Comparison of ENCODE assay signal across 1 cellular context in the genomic region with DNA sequence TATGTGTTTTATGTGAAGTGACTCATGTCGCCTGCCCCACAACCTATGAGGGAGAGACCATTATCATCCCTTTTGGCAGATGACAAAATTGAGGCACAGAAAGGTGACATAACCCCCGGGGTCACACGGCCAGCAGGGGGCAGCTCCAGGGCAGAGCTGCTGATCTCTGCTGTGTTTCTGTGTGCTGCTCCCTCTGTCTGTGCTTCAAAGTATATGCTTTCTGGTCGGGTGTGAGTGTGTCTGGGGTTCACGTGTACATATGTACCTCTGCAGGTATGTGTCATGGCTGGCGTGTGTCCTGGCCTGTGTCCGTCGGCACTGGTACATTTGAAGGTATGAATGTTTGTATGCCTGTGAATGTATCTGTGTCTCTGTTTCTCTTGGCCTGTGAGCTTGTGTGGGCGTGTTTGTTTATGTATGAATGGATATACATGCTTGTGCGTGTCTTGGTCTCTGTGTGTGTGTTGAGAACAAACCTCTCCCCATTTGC.
A peak's percentile ranks its signal among the peaks of the same experiment; 100 is the strongest.
TF ChIP-seq lines count a peak whose summit lies in the region.

No MANE protein-coding gene starts in this region.

TF ChIP-seq in HEK293, 187 proteins besides CTCF, POLR2A, EP300 and RAD21 (continued from another document and continues in another):
- TF ChIP-seq GFI1B (tag by site-specific recombination; IDR thresholded peaks at IDR 0.05) (no peak), ZNF785 (tag by site-specific recombination; IDR thresholded peaks at IDR 0.05) (no peak), ZNF521 (tag by site-specific recombination; IDR thresholded peaks at IDR 0.05) (no peak), ZNF423 (tag by site-specific recombination; IDR thresholded peaks at IDR 0.05) (no peak), YY1 (tag by site-specific recombination; IDR thresholded peaks at IDR 0.05) (no peak), GLIS1 (tag by site-specific recombination; IDR thresholded peaks at IDR 0.05) (no peak; the same call in 1 of the 2 replicates), ZNF561 (tag by site-specific recombination; IDR thresholded peaks at IDR 0.05; ENCODE audit: borderline replicate concordance) (no peak), ZIC2 (tag by site-specific recombination; IDR thresholded peaks at IDR 0.05) (peak; percentile 42), TCF7L2 (IDR thresholded peaks at IDR 0.05; ENCODE audit: borderline replicate concordance, low read depth, low read length) (no peak), ZNF302 (tag by site-specific recombination; IDR thresholded peaks at IDR 0.05; ENCODE audit: low read depth) (no peak), YY2 (tag by site-specific recombination; IDR thresholded peaks at IDR 0.05) (no peak), ZNF214 (tag by site-specific recombination; IDR thresholded peaks at IDR 0.05; ENCODE audit: borderline replicate concordance) (no peak), ZNF654 (tag by site-specific recombination; IDR thresholded peaks at IDR 0.05; ENCODE audit: low read depth) (no peak; the same call in 1 of the 2 replicates), KLF16 (tag by site-specific recombination; IDR thresholded peaks at IDR 0.05) (no peak), ZNF48 (tag by site-specific recombination; IDR thresholded peaks at IDR 0.05) (no peak), ZNF394 (tag by site-specific recombination; IDR thresholded peaks at IDR 0.05; ENCODE audit: borderline replicate concordance) (no peak), ZFP69B (tag by site-specific recombination; IDR thresholded peaks at IDR 0.05) (no peak), KLF9 (tag by site-specific recombination; IDR thresholded peaks at IDR 0.05; ENCODE audit: low read depth) (no peak), EGR2 (tag by site-specific recombination; IDR thresholded peaks at IDR 0.05; ENCODE audit: low read depth) (peak; percentile 78), ZNF202 (tag by site-specific recombination; IDR thresholded peaks at IDR 0.05; ENCODE audit: borderline replicate concordance) (no peak), ZNF19 (tag by site-specific recombination; IDR thresholded peaks at IDR 0.05; ENCODE audit: low read depth) (no peak), ZNF664 (tag by site-specific recombination; IDR thresholded peaks at IDR 0.05) (no peak), ZNF677 (tag by site-specific recombination; IDR thresholded peaks at IDR 0.05) (no peak), ZBTB17 (tag by site-specific recombination; IDR thresholded peaks at IDR 0.05) (peak; percentile 84), ZNF140 (tag by site-specific recombination; IDR thresholded peaks at IDR 0.05) (no peak), ZEB2 (tag by site-specific recombination; IDR thresholded peaks at IDR 0.05) (peak; percentile 68), ZNF660 (tag by site-specific recombination; IDR thresholded peaks at IDR 0.05) (peak; percentile 67; the same call in 1 of the 2 replicates), ZNF792 (tag by site-specific recombination; IDR thresholded peaks at IDR 0.05) (no peak), ZNF837 (tag by site-specific recombination; IDR thresholded peaks at IDR 0.05) (no peak), ZNF10 (tag by site-specific recombination; IDR thresholded peaks at IDR 0.05) (0 out of 2 replicates have a peak, but pooled peaks have one; percentile 29), ZNF621 (tag by site-specific recombination; IDR thresholded peaks at IDR 0.05) (no peak), ZNF24 (tag by site-specific recombination; IDR thresholded peaks at IDR 0.05) (peak; percentile 34; the same call in 1 of the 2 replicates), SP3 (tag by site-specific recombination; IDR thresholded peaks at IDR 0.05) (no peak), ZNF112 (tag by site-specific recombination; IDR thresholded peaks at IDR 0.05) (no peak), ZNF311 (tag by site-specific recombination; IDR thresholded peaks at IDR 0.05; ENCODE audit: borderline replicate concordance) (no peak), ZNF391 (tag by site-specific recombination; IDR thresholded peaks at IDR 0.05; ENCODE audit: borderline replicate concordance, low read depth) (no peak), ZNF175 (tag by site-specific recombination; IDR thresholded peaks at IDR 0.05) (no peak), KLF1 (tag by site-specific recombination; IDR thresholded peaks at IDR 0.05) (peak; percentile 47; the same call in 1 of the 2 replicates), PRDM1 (tag by site-specific recombination; IDR thresholded peaks at IDR 0.05) (no peak), SALL2 (tag by site-specific recombination; IDR thresholded peaks at IDR 0.05; ENCODE audit: borderline replicate concordance) (no peak), ZNF416 (tag by site-specific recombination; IDR thresholded peaks at IDR 0.05) (no peak), ZNF623 (tag by site-specific recombination; IDR thresholded peaks at IDR 0.05) (0 out of 2 replicates have a peak, but pooled peaks have one; percentile 6), ZFP3 (tag by site-specific recombination; IDR thresholded peaks at IDR 0.05; ENCODE audit: low read depth) (no peak), ZNF37A (tag by site-specific recombination; IDR thresholded peaks at IDR 0.05) (no peak), SP7 (tag by site-specific recombination; IDR thresholded peaks at IDR 0.05) (peak; percentile 66; the same call in 1 of the 2 replicates), ZBTB48 (tag by site-specific recombination; IDR thresholded peaks at IDR 0.05) (0 out of 2 replicates have a peak, but pooled peaks have one; percentile 16)
- TF ChIP-seq, protein P1, sequence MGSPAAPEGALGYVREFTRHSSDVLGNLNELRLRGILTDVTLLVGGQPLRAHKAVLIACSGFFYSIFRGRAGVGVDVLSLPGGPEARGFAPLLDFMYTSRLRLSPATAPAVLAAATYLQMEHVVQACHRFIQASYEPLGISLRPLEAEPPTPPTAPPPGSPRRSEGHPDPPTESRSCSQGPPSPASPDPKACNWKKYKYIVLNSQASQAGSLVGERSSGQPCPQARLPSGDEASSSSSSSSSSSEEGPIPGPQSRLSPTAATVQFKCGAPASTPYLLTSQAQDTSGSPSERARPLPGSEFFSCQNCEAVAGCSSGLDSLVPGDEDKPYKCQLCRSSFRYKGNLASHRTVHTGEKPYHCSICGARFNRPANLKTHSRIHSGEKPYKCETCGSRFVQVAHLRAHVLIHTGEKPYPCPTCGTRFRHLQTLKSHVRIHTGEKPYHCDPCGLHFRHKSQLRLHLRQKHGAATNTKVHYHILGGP (tag by site-specific recombination; IDR thresholded peaks at IDR 0.05) = no peak
- TF ChIP-seq, protein P2, sequence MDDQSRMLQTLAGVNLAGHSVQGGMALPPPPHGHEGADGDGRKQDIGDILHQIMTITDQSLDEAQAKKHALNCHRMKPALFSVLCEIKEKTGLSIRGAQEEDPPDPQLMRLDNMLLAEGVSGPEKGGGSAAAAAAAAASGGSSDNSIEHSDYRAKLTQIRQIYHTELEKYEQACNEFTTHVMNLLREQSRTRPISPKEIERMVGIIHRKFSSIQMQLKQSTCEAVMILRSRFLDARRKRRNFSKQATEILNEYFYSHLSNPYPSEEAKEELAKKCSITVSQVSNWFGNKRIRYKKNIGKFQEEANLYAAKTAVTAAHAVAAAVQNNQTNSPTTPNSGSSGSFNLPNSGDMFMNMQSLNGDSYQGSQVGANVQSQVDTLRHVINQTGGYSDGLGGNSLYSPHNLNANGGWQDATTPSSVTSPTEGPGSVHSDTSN (CRISPR knock-in tag; IDR thresholded peaks at IDR 0.05) = no peak
- TF ChIP-seq, protein P3, sequence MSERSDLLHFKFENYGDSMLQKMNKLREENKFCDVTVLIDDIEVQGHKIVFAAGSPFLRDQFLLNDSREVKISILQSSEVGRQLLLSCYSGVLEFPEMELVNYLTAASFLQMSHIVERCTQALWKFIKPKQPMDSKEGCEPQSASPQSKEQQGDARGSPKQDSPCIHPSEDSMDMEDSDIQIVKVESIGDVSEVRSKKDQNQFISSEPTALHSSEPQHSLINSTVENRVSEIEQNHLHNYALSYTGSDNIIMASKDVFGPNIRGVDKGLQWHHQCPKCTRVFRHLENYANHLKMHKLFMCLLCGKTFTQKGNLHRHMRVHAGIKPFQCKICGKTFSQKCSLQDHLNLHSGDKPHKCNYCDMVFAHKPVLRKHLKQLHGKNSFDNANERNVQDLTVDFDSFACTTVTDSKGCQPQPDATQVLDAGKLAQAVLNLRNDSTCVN (tag by site-specific recombination; optimal IDR thresholded peaks at IDR 0.05) = no peak
- TF ChIP-seq, protein P4, sequence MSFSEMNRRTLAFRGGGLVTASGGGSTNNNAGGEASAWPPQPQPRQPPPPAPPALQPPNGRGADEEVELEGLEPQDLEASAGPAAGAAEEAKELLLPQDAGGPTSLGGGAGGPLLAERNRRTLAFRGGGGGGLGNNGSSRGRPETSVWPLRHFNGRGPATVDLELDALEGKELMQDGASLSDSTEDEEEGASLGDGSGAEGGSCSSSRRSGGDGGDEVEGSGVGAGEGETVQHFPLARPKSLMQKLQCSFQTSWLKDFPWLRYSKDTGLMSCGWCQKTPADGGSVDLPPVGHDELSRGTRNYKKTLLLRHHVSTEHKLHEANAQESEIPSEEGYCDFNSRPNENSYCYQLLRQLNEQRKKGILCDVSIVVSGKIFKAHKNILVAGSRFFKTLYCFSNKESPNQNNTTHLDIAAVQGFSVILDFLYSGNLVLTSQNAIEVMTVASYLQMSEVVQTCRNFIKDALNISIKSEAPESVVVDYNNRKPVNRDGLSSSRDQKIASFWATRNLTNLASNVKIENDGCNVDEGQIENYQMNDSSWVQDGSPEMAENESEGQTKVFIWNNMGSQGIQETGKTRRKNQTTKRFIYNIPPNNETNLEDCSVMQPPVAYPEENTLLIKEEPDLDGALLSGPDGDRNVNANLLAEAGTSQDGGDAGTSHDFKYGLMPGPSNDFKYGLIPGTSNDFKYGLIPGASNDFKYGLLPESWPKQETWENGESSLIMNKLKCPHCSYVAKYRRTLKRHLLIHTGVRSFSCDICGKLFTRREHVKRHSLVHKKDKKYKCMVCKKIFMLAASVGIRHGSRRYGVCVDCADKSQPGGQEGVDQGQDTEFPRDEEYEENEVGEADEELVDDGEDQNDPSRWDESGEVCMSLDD (tag by site-specific recombination; IDR thresholded peaks at IDR 0.05) = 0 out of 2 replicates have a peak, but pooled peaks have one; percentile 43
- TF ChIP-seq, protein P5, sequence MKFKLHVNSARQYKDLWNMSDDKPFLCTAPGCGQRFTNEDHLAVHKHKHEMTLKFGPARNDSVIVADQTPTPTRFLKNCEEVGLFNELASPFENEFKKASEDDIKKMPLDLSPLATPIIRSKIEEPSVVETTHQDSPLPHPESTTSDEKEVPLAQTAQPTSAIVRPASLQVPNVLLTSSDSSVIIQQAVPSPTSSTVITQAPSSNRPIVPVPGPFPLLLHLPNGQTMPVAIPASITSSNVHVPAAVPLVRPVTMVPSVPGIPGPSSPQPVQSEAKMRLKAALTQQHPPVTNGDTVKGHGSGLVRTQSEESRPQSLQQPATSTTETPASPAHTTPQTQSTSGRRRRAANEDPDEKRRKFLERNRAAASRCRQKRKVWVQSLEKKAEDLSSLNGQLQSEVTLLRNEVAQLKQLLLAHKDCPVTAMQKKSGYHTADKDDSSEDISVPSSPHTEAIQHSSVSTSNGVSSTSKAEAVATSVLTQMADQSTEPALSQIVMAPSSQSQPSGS (tag by site-specific recombination; IDR thresholded peaks at IDR 0.05; ENCODE audit: low read depth) = no peak
- TF ChIP-seq, protein P6, sequence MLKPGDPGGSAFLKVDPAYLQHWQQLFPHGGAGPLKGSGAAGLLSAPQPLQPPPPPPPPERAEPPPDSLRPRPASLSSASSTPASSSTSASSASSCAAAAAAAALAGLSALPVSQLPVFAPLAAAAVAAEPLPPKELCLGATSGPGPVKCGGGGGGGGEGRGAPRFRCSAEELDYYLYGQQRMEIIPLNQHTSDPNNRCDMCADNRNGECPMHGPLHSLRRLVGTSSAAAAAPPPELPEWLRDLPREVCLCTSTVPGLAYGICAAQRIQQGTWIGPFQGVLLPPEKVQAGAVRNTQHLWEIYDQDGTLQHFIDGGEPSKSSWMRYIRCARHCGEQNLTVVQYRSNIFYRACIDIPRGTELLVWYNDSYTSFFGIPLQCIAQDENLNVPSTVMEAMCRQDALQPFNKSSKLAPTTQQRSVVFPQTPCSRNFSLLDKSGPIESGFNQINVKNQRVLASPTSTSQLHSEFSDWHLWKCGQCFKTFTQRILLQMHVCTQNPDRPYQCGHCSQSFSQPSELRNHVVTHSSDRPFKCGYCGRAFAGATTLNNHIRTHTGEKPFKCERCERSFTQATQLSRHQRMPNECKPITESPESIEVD (tag by site-specific recombination; IDR thresholded peaks at IDR 0.05) = no peak
- TF ChIP-seq, protein P7, sequence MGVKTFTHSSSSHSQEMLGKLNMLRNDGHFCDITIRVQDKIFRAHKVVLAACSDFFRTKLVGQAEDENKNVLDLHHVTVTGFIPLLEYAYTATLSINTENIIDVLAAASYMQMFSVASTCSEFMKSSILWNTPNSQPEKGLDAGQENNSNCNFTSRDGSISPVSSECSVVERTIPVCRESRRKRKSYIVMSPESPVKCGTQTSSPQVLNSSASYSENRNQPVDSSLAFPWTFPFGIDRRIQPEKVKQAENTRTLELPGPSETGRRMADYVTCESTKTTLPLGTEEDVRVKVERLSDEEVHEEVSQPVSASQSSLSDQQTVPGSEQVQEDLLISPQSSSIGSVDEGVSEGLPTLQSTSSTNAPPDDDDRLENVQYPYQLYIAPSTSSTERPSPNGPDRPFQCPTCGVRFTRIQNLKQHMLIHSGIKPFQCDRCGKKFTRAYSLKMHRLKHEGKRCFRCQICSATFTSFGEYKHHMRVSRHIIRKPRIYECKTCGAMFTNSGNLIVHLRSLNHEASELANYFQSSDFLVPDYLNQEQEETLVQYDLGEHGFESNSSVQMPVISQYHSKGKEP (tag by site-specific recombination; IDR thresholded peaks at IDR 0.05) = no peak
- TF ChIP-seq, protein P8, sequence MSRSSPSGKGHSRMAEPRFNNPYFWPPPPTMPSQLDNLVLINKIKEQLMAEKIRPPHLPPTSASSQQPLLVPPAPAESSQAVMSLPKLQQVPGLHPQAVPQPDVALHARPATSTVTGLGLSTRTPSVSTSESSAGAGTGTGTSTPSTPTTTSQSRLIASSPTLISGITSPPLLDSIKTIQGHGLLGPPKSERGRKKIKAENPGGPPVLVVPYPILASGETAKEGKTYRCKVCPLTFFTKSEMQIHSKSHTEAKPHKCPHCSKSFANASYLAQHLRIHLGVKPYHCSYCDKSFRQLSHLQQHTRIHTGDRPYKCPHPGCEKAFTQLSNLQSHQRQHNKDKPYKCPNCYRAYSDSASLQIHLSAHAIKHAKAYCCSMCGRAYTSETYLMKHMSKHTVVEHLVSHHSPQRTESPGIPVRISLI (tag by site-specific recombination; IDR thresholded peaks at IDR 0.05) = 0 out of 2 replicates have a peak, but pooled peaks have one; percentile 31
